In the genomic region with DNA sequence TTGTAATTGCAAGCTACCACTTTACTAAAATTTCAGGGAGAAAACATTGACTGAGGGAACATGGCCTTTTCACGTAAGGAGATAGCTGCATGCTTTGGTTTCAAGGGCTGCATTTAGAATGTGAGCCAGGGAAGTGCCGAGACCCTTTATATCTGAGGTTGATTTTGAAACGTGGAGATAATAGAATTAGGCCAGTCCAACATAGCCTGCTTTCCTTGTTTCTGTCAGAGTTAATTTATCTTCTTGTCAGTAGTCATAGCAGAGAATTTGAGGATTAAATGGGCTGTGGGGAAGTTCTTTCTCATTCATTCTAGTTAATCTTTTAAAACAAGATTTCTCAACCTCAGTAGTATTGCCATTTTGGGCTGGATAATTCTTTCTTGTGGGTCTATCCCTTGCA, we compare ENCODE assay signal across 25 cellular contexts.
"Had no signal": no experiment of that assay in that cellular context is flagged by ENCODE, and none has a peak within 500 bp of the region (broad histone marks: within the 10 kb centered on the region; RNA-seq: fewer than 3 reads in every experiment).

No MANE protein-coding gene starts in this region.

- H3K27ac Mint-ChIP-seq: mesothelial cell of epicardium; naive B cell; progenitor cell of endocrine pancreas; stimulated activated memory B cell treated with anti-CD40 and anti-IgM and Interleukin-4, amounts not matched to agents 10 μg/mL and 1 μg/mL and 100 μg/mL, for 72 hours; stimulated activated naive CD8-positive, alpha-beta T cell treated with anti-CD3 and anti-CD28 coated beads, Interleukin-15, amount 100 ng/mL, for 72 hours had no signal

- H3K9me3 Mint-ChIP-seq: mesothelial cell of epicardium; naive B cell; natural killer cell; stimulated activated memory B cell treated with anti-CD40 and anti-IgM and Interleukin-4, amounts not matched to agents 10 μg/mL and 1 μg/mL and 100 μg/mL, for 72 hours; stimulated activated naive CD8-positive, alpha-beta T cell treated with anti-CD3 and anti-CD28 coated beads, Interleukin-15, amount 100 ng/mL, for 72 hours had no signal

- ATAC-seq: natural killer cell; right lobe of liver; stimulated activated memory B cell treated with anti-CD40 and anti-IgM and Interleukin-4, amounts not matched to agents 10 μg/mL and 1 μg/mL and 100 μg/mL, for 72 hours; stimulated activated naive CD8-positive, alpha-beta T cell treated with anti-CD3 and anti-CD28 coated beads, Interleukin-15, amount 100 ng/mL, for 72 hours; upper lobe of right lung had no signal

- H3K4me1 Mint-ChIP-seq: stimulated activated memory B cell treated with anti-CD40 and anti-IgM and Interleukin-4, amounts not matched to agents 10 μg/mL and 1 μg/mL and 100 μg/mL, for 72 hours had no signal

- H3K9me3 ChIP-seq: left ventricle myocardium inferior, ovary, right atrium auricular region, right lobe of liver, testis, thyroid gland, upper lobe of right lung had no signal

- H3K4me1 ChIP-seq: left ventricle myocardium inferior, right atrium auricular region, testis, thyroid gland, upper lobe of right lung had no signal

- H3K4me3 Mint-ChIP-seq: mesothelial cell of epicardium; naive B cell; natural killer cell; stimulated activated memory B cell treated with anti-CD40 and anti-IgM and Interleukin-4, amounts not matched to agents 10 μg/mL and 1 μg/mL and 100 μg/mL, for 72 hours; stimulated activated naive CD8-positive, alpha-beta T cell treated with anti-CD3 and anti-CD28 coated beads, Interleukin-15, amount 100 ng/mL, for 72 hours had no signal

- H3K4me2 ChIP-seq: smooth muscle cell had no signal

- FAIRE-seq: urothelium cell line had no signal

- H3K27ac ChIP-seq: left ventricle myocardium inferior, right atrium auricular region, right lobe of liver, testis, thyroid gland, upper lobe of right lung had no signal

- H3K4me3 ChIP-seq: left ventricle myocardium inferior, lung, ovary, right atrium auricular region, right lobe of liver, smooth muscle cell, testis, thyroid gland, upper lobe of right lung had no signal

- H3K27me3 Mint-ChIP-seq: naive B cell; progenitor cell of endocrine pancreas; stimulated activated memory B cell treated with anti-CD40 and anti-IgM and Interleukin-4, amounts not matched to agents 10 μg/mL and 1 μg/mL and 100 μg/mL, for 72 hours; stimulated activated naive CD8-positive, alpha-beta T cell treated with anti-CD3 and anti-CD28 coated beads, Interleukin-15, amount 100 ng/mL, for 72 hours had no signal

- DNase-seq: islet precursor cell; left ventricle myocardium inferior; mesendoderm; naive B cell; natural killer cell; ovary; right lobe of liver; stimulated activated CD4-positive, alpha-beta T cell treated with anti-CD3 and anti-CD28 coated beads, Interleukin-1b, Interleukin-23, amount 100 ng/mL, for 48 hours; stimulated activated CD4-positive, alpha-beta T cell treated with anti-CD3 and anti-CD28 coated beads, Interleukin-2, amount 100 ng/mL, for 48 hours; stimulated activated CD4-positive, alpha-beta T cell treated with anti-CD3 and anti-CD28 coated beads, Interleukin-4, amount 100 ng/mL, for 4 hours; stimulated activated CD8-positive, alpha-beta memory T cell treated with anti-CD3 and anti-CD28 coated beads, Interleukin-4, amount 100 ng/mL, for 48 hours; stimulated activated naive CD4-positive, alpha-beta T cell treated with Interleukin-2 at 50 U/mL for 16 hours; stimulated activated naive CD8-positive, alpha-beta T cell treated with anti-CD3 and anti-CD28 coated beads, Interleukin-15, amount 100 ng/mL, for 72 hours; substantia nigra; testis; thyroid gland; trophoblast cell; upper lobe of right lung had no signal

- H3K36me3 ChIP-seq: ovary had no signal

- H3K27me3 ChIP-seq: ovary, right atrium auricular region, right lobe of liver, testis, thyroid gland, upper lobe of right lung had no signal
